Comparison of ENCODE assay signal across 27 cellular contexts in the genomic region with DNA sequence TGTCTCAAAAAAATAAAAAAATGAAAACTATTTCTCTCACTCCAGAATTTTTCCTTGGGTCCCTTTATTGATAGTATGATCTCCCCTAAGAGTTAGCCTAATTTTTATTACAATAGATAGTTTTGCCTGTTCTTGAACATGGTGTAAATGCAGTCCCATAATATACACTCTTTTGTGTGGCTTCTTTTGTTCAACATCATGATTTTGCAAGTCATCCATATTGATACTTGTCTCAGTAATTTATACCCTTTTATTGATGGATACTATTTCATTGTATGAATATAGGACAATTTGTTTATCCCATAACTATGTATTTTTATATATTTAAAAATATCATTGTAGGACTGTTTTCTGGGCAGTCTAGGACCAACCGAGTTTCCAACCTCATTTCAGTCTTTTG.
"Had no signal": no experiment of that assay in that cellular context is flagged by ENCODE, and none has a peak within 500 bp of the region (broad histone marks: within the 10 kb centered on the region; RNA-seq: fewer than 3 reads in every experiment).

No MANE protein-coding gene starts in this region.

- H3K4me1 ChIP-seq: stomach, suprapubic skin, testis, thyroid gland, tibial artery, tibial nerve, transverse colon, upper lobe of left lung, upper lobe of right lung, uterus, vagina had no signal

- H3K27me3 ChIP-seq: testis, thyroid gland, tibial artery, tibial nerve, upper lobe of left lung, upper lobe of right lung, uterus, vagina had no signal

- H3K27ac ChIP-seq: stomach, suprapubic skin, testis, thoracic aorta, thyroid gland, tibial artery, tibial nerve, transverse colon, upper lobe of left lung, upper lobe of right lung, uterus, vagina had no signal

- H3K9me3 ChIP-seq: stomach, suprapubic skin, testis, thoracic aorta, thyroid gland, tibial artery, tibial nerve, transverse colon, upper lobe of left lung, upper lobe of right lung, uterus, vagina had no signal

- DNase-seq: stimulated activated CD4-positive, alpha-beta T cell treated with anti-CD3 and anti-CD28 coated beads, Interleukin-2, amount 100 ng/mL, for 48 hours; stimulated activated CD4-positive, alpha-beta T cell treated with anti-CD3 and anti-CD28 coated beads, Interleukin-4, amount 100 ng/mL, for 1 hour; stimulated activated CD4-positive, alpha-beta T cell treated with anti-CD3 and anti-CD28 coated beads, Interleukin-4, amount 100 ng/mL, for 24 hours; stimulated activated CD4-positive, alpha-beta T cell treated with anti-CD3 and anti-CD28 coated beads, Interleukin-4, amount 100 ng/mL, for 4 hours; stimulated activated CD8-positive, alpha-beta memory T cell treated with anti-CD3 and anti-CD28 coated beads, Interleukin-4, amount 100 ng/mL, for 48 hours; stimulated activated naive B cell treated with anti-CD40 and anti-IgM and Interleukin-4, amounts not matched to agents 10 μg/mL and 1 μg/mL and 100 μg/mL, for 72 hours; stimulated activated naive CD4-positive, alpha-beta T cell; stimulated activated naive CD4-positive, alpha-beta T cell treated with Interleukin-2 at 50 U/mL for 16 hours; stimulated activated naive CD8-positive, alpha-beta T cell treated with anti-CD3 and anti-CD28 coated beads, Interleukin-15, amount 100 ng/mL, for 72 hours; stimulated activated naive CD8-positive, alpha-beta T cell treated with anti-CD3 and anti-CD28 coated beads, Interleukin-15, Interleukin-2, amounts not matched to agents 100 U/mL and 50 U/mL, for 24 hours; stomach; substantia nigra; testis; thyroid gland; tibial artery; transverse colon; trophoblast cell; upper lobe of left lung; upper lobe of right lung; uterus had no signal

- H3K4me3 ChIP-seq: stomach, suprapubic skin, testis, thoracic aorta, thyroid gland, tibial artery, tibial nerve, transverse colon, upper lobe of left lung, upper lobe of right lung, uterus, vagina had no signal

- FAIRE-seq: urothelium cell line had no signal

- ATAC-seq: stimulated activated effector memory CD8-positive, alpha-beta T cell treated with anti-CD3 and anti-CD28 coated beads, Interleukin-12 subunit alpha, Interleukin-12 subunit beta, amount 100 ng/mL, for 72 hours; stimulated activated memory B cell treated with anti-CD40 and anti-IgM and Interleukin-4, amounts not matched to agents 10 μg/mL and 1 μg/mL and 100 μg/mL, for 72 hours; stimulated activated naive B cell treated with anti-CD40 and anti-IgM and Interleukin-4, amounts not matched to agents 10 μg/mL and 1 μg/mL and 100 μg/mL, for 72 hours; stimulated activated naive CD8-positive, alpha-beta T cell treated with anti-CD3 and anti-CD28 coated beads, Interleukin-15, amount 100 ng/mL, for 72 hours; stimulated activated naive CD8-positive, alpha-beta T cell treated with anti-CD3 and anti-CD28 coated beads, Interleukin-15, Interleukin-2, amounts not matched to agents 100 U/mL and 50 U/mL, for 24 hours; upper lobe of right lung had no signal

- H3K36me3 ChIP-seq: stomach, suprapubic skin, thoracic aorta, thyroid gland, tibial artery, tibial nerve, transverse colon, upper lobe of left lung, upper lobe of right lung, uterus, vagina had no signal
